1 cellular context compared by ENCODE assay signal in genomic region chr6:158232445-158233213, GRCh38.
TF ChIP-seq lines count a peak whose summit lies in the region.

No MANE protein-coding gene starts in this region.

TF ChIP-seq in HepG2, 621 proteins besides CTCF, POLR2A, EP300 and RAD21 (continued from another document and continues in another):
- no peak for TF ChIP-seq ZBTB10 (CRISPR knock-in tag; IDR thresholded peaks at IDR 0.05; ENCODE audit: borderline replicate concordance)
- TF ChIP-seq FOXA1 (IDR thresholded peaks at IDR 0.05): no peak
- no peak for TF ChIP-seq FOXA1 (CRISPR knock-in tag; IDR thresholded peaks at IDR 0.05)
- TF ChIP-seq SPEN (CRISPR knock-in tag; IDR thresholded peaks at IDR 0.05; ENCODE audit: low read depth): peak; percentile 47
- no peak for TF ChIP-seq ZNF580 (CRISPR knock-in tag; IDR thresholded peaks at IDR 0.05; ENCODE audit: borderline replicate concordance, low read depth)
- no peak for TF ChIP-seq ZNF792 (CRISPR knock-in tag; IDR thresholded peaks at IDR 0.05)
- TF ChIP-seq ZBTB7B (CRISPR knock-in tag; IDR thresholded peaks at IDR 0.05): peak; percentile 77
- TF ChIP-seq ZNF597 (CRISPR knock-in tag; IDR thresholded peaks at IDR 0.05): no peak
- TF ChIP-seq GABPA (IDR thresholded peaks at IDR 0.05; ENCODE audit: low read depth, low read length): no peak
- no peak for TF ChIP-seq GABPA (CRISPR knock-in tag; IDR thresholded peaks at IDR 0.05; ENCODE audit: low read depth)
- TF ChIP-seq ZNF512 (CRISPR knock-in tag; IDR thresholded peaks at IDR 0.05): no peak
- TF ChIP-seq KLF9 (CRISPR knock-in tag; IDR thresholded peaks at IDR 0.05; ENCODE audit: low read depth): no peak
- peak; percentile 82 for TF ChIP-seq HDAC1 (CRISPR knock-in tag; IDR thresholded peaks at IDR 0.05)
- TF ChIP-seq IRF9 (CRISPR knock-in tag; IDR thresholded peaks at IDR 0.05; ENCODE audit: borderline replicate concordance): 0 out of 2 replicates have a peak, but pooled peaks have one; percentile 57
- no peak for TF ChIP-seq PLRG1 (conservative IDR thresholded peaks at IDR 0.05)
- TF ChIP-seq MXD1 (CRISPR knock-in tag; IDR thresholded peaks at IDR 0.05): peak; percentile 86
- no peak for TF ChIP-seq DZIP1 (CRISPR knock-in tag; IDR thresholded peaks at IDR 0.05)
- no peak for TF ChIP-seq MBD4 (IDR thresholded peaks at IDR 0.05; ENCODE audit: borderline replicate concordance, low read length)
- TF ChIP-seq ZFYVE20 (CRISPR knock-in tag; IDR thresholded peaks at IDR 0.05; ENCODE audit: borderline replicate concordance, low read depth): no peak
- no peak for TF ChIP-seq ATF2 (CRISPR knock-in tag; IDR thresholded peaks at IDR 0.05)
- TF ChIP-seq PAXIP1 (CRISPR knock-in tag; conservative IDR thresholded peaks at IDR 0.05): peak; percentile 39
- no peak for TF ChIP-seq BCL6 (CRISPR knock-in tag; IDR thresholded peaks at IDR 0.05)
- TF ChIP-seq ZNF75D (CRISPR knock-in tag; IDR thresholded peaks at IDR 0.05; ENCODE audit: borderline replicate concordance): no peak
- TF ChIP-seq TERF1 (CRISPR knock-in tag; IDR thresholded peaks at IDR 0.05): no peak
- TF ChIP-seq ZNF83 (CRISPR knock-in tag; IDR thresholded peaks at IDR 0.05; ENCODE audit: borderline replicate concordance): 0 out of 2 replicates have a peak, but pooled peaks have one; percentile 45
- no peak for TF ChIP-seq PTBP1 (IDR thresholded peaks at IDR 0.05; ENCODE audit: low read depth, low read length, poor library complexity, severe bottlenecking)
- no peak for TF ChIP-seq LRRFIP1 (CRISPR knock-in tag; conservative IDR thresholded peaks at IDR 0.05)
- peak; percentile 75 for TF ChIP-seq ARID4A (CRISPR knock-in tag; IDR thresholded peaks at IDR 0.05; ENCODE audit: borderline replicate concordance)
- 0 out of 2 replicates have a peak, but pooled peaks have one; percentile 62 for TF ChIP-seq ZNF510 (CRISPR knock-in tag; IDR thresholded peaks at IDR 0.05; ENCODE audit: low read depth)
- TF ChIP-seq ZNF615 (CRISPR knock-in tag; IDR thresholded peaks at IDR 0.05; ENCODE audit: borderline replicate concordance): no peak
- TF ChIP-seq ZNF282 (IDR thresholded peaks at IDR 0.05; ENCODE audit: partially characterized antibody): no peak
